In genomic region chr1:168342572-168343280, GRCh38 we compare ENCODE assay signal across 9 cellular contexts.
DNase-seq lines count a peak whose midpoint lies in the region; ATAC-seq and TF ChIP-seq lines count a peak whose summit lies in the region.
"Had no signal": no experiment of that assay in that cellular context is flagged by ENCODE, and none has a peak within 500 bp of the region (broad histone marks: within the 10 kb centered on the region; RNA-seq: fewer than 3 reads in every experiment).

No MANE protein-coding gene starts in this region.

- intact Hi-C loops in activated T-helper 1 cell treated with anti-CD3 and anti-CD28 coated beads, Interleukin-12 subunit alpha, Interleukin-12 subunit beta, Interleukin-2, Interleukin-4 antibody, amounts not matched to agents 30 ng/mL and 10 ng/mL and 1 ng/mL, durations not matched to agents 14 hours and 24 hours and 36 hours (cut with micrococcal nuclease), result loop anchor here (1.0 to 10.0 kb wide), 16 partner anchors 21 to 1250 kb away; partner anchors contain the start of genes ATP1B1, BLZF1, NME7 and SFT2D2

- peak overlapping the region; percentile 14 for H3K27ac Mint-ChIP-seq in activated T-helper 1 cell treated with anti-CD3 and anti-CD28 coated beads, Interleukin-12 subunit alpha, Interleukin-12 subunit beta, Interleukin-2, Interleukin-4 antibody, amounts not matched to agents 30 ng/mL and 10 ng/mL and 1 ng/mL, durations not matched to agents 14 hours and 24 hours and 36 hours
- H3K27ac Mint-ChIP-seq in nephron progenitor cell, result no peak overlapping the region
- H3K27ac Mint-ChIP-seq: stimulated activated naive CD8-positive, alpha-beta T cell treated with anti-CD3 and anti-CD28 coated beads, Interleukin-15, Interleukin-2, amounts not matched to agents 100 ng/mL and 50 ng/mL, for 24 hours had no signal

- peaks cover 8% of the 10 kb centered on the region for H3K36me3 Mint-ChIP-seq in activated T-helper 1 cell treated with anti-CD3 and anti-CD28 coated beads, Interleukin-12 subunit alpha, Interleukin-12 subunit beta, Interleukin-2, Interleukin-4 antibody, amounts not matched to agents 30 ng/mL and 10 ng/mL and 1 ng/mL, durations not matched to agents 14 hours and 24 hours and 36 hours (ENCODE audit: low read depth)
- no peaks in the 10 kb centered on the region for H3K36me3 Mint-ChIP-seq in nephron progenitor cell (ENCODE audit: low read depth)

- H3K9me3 Mint-ChIP-seq in activated T-helper 1 cell treated with anti-CD3 and anti-CD28 coated beads, Interleukin-12 subunit alpha, Interleukin-12 subunit beta, Interleukin-2, Interleukin-4 antibody, amounts not matched to agents 30 ng/mL and 10 ng/mL and 1 ng/mL, durations not matched to agents 14 hours and 24 hours and 36 hours, result peaks cover 6% of the 10 kb centered on the region
- no peaks in the 10 kb centered on the region for H3K9me3 Mint-ChIP-seq in nephron progenitor cell
- H3K9me3 Mint-ChIP-seq: stimulated activated naive CD8-positive, alpha-beta T cell treated with anti-CD3 and anti-CD28 coated beads, Interleukin-15, Interleukin-2, amounts not matched to agents 100 ng/mL and 50 ng/mL, for 24 hours had no signal

- TF ChIP-seq CTCF in nephron progenitor cell (IDR thresholded peaks at IDR 0.05), result peak; percentile 71

- peak; percentile 91 for ATAC-seq in GM21825 (IDR thresholded peaks at IDR 0.05; ENCODE audit: unreplicated experiment)
- ATAC-seq in stimulated activated naive CD8-positive, alpha-beta T cell treated with anti-CD3 and anti-CD28 coated beads, Interleukin-15, Interleukin-2, amounts not matched to agents 100 U/mL and 50 U/mL, for 24 hours, result peak; percentile 97

- H3K27me3 Mint-ChIP-seq in activated T-helper 1 cell treated with anti-CD3 and anti-CD28 coated beads, Interleukin-12 subunit alpha, Interleukin-12 subunit beta, Interleukin-2, Interleukin-4 antibody, amounts not matched to agents 30 ng/mL and 10 ng/mL and 1 ng/mL, durations not matched to agents 14 hours and 24 hours and 36 hours (ENCODE audit: insufficient read depth), result peaks cover 7% of the 10 kb centered on the region
- peaks cover 10% of the 10 kb centered on the region for H3K27me3 Mint-ChIP-seq in nephron progenitor cell (ENCODE audit: low read depth, poor library complexity)
- H3K27me3 Mint-ChIP-seq: stimulated activated naive CD8-positive, alpha-beta T cell treated with anti-CD3 and anti-CD28 coated beads, Interleukin-15, Interleukin-2, amounts not matched to agents 100 ng/mL and 50 ng/mL, for 24 hours had no signal

- H3K4me3 Mint-ChIP-seq in activated T-helper 1 cell treated with anti-CD3 and anti-CD28 coated beads, Interleukin-12 subunit alpha, Interleukin-12 subunit beta, Interleukin-2, Interleukin-4 antibody, amounts not matched to agents 30 ng/mL and 10 ng/mL and 1 ng/mL, durations not matched to agents 14 hours and 24 hours and 36 hours, result no peak overlapping the region
- H3K4me3 Mint-ChIP-seq in nephron progenitor cell, result peak overlapping the region; percentile 65
- H3K4me3 Mint-ChIP-seq: stimulated activated naive CD8-positive, alpha-beta T cell treated with anti-CD3 and anti-CD28 coated beads, Interleukin-15, Interleukin-2, amounts not matched to agents 100 ng/mL and 50 ng/mL, for 24 hours had no signal

- H3K4me1 Mint-ChIP-seq in activated T-helper 1 cell treated with anti-CD3 and anti-CD28 coated beads, Interleukin-12 subunit alpha, Interleukin-12 subunit beta, Interleukin-2, Interleukin-4 antibody, amounts not matched to agents 30 ng/mL and 10 ng/mL and 1 ng/mL, durations not matched to agents 14 hours and 24 hours and 36 hours (ENCODE audit: low read depth), result peaks cover 64% of the 10 kb centered on the region
- no peaks in the 10 kb centered on the region for H3K4me1 Mint-ChIP-seq in nephron progenitor cell

- DNase-seq in DMS153 treated with DMSO at 0.1 percent for 48 hours (lab: John Stamatoyannopoulos, UW; ENCODE audit: unreplicated experiment), result peak; percentile 89
- DNase-seq in Kasumi-1 (lab: John Stamatoyannopoulos, UW), result peak; percentile 90 to 94
- peak; percentile 89 for DNase-seq in RKO (ENCODE audit: low spot score)
- DNase-seq in activated T-helper 1 cell treated with anti-CD3 and anti-CD28 coated beads, Interleukin-12 subunit alpha, Interleukin-12 subunit beta, Interleukin-2, Interleukin-4 antibody, amounts not matched to agents 30 ng/mL and 10 ng/mL and 1 ng/mL, durations not matched to agents 14 hours and 24 hours and 36 hours (ENCODE audit: low spot score), result peak; percentile 79
- DNase-seq in fibroblast of peridontal ligament (ENCODE audit: extremely low read depth), result peak; percentile 95
- peak; percentile 83 for DNase-seq in nephron progenitor cell
- DNase-seq in stimulated activated naive CD8-positive, alpha-beta T cell treated with anti-CD3 and anti-CD28 coated beads, Interleukin-15, Interleukin-2, amounts not matched to agents 100 U/mL and 50 U/mL, for 24 hours, result peak; percentile 87

Comparison
In these comparisons a context has a peak if more than half of its experiments do, and no peak if none do; other contexts are left out.
1. Peak in every context shown above with its lines: DNase-seq and ATAC-seq.